ENCODE assay signal across 1 cellular context in the genomic region with DNA sequence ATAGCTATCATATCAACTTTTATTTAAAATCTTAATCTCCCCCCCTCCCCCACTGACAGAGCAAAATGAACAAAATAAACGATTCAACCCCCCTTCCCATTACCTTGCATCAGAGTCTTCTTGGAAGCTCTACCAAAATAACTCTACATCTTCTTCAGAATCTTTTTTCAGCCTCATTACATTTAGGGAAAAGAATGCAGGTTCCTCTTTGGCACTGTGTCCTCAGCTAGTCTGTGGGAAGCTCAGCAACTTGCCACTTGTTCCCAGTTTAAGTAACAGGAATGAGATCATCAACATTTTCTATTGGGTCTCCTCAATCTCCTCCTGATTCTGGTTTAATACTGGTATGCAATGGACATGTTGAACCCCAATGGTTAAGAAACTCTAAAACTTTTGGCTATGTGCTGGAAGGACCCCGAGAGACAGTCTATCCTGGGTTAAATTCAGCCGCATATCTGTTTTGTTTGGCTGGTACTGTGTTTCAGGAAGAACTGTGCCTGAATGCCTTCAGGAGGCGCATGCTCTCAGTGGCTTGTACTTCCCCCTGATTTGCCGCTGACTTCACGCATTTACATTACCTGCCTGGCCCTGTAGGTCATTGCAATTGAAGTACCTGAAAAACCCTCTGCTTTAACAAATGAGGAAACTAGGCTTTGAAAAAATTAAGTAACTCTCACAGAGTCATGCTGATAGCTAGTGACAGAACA.
TF ChIP-seq lines count a peak whose summit lies in the region.

No MANE protein-coding gene starts in this region.

TF ChIP-seq in IMR-90, 13 proteins besides CTCF, POLR2A, EP300 and RAD21:
- peak; percentile 42; the same call in 1 of the 2 replicates for TF ChIP-seq CEBPB (IDR thresholded peaks at IDR 0.05; ENCODE audit: low read depth, low read length)
- no peak for TF ChIP-seq FOS (IDR thresholded peaks at IDR 0.05; ENCODE audit: low read depth, low read length)
- TF ChIP-seq MAZ (IDR thresholded peaks at IDR 0.05; ENCODE audit: borderline replicate concordance, low read depth, low read length) = no peak
